ENCODE assay signal across 19 cellular contexts in genomic region chr6:93391982-93392381, GRCh38. TPM values are rescaled to one million over a fixed set of nuclear protein-coding genes. Genes with fewer than 3 reads are reported as not detected.
"Had no signal": no experiment of that assay in that cellular context is flagged by ENCODE, and none has a peak within 500 bp of the region (broad histone marks: within the 10 kb centered on the region; RNA-seq: fewer than 3 reads in every experiment).

No MANE protein-coding gene starts in this region.

- ATAC-seq: gastrocnemius medialis; heart right ventricle; left colon; lower lobe of right lung; stimulated activated naive CD8-positive, alpha-beta T cell treated with anti-CD3 and anti-CD28 coated beads, Interleukin-15, Interleukin-2, amounts not matched to agents 100 U/mL and 50 U/mL, for 24 hours had no signal

- H3K27me3 ChIP-seq: gastrocnemius medialis, heart right ventricle, right atrium auricular region, tibial nerve had no signal

- H3K4me3 ChIP-seq: gastrocnemius medialis, heart right ventricle, lower lobe of right lung, tibial nerve, uterus had no signal

- H3K4me1 ChIP-seq: gastrocnemius medialis, heart right ventricle, lower lobe of right lung, tibial nerve, uterus had no signal

- H3K9me3 ChIP-seq: gastrocnemius medialis, heart right ventricle, lower lobe of right lung, right atrium auricular region, tibial nerve, uterus had no signal

- DNase-seq: activated CD4-positive, alpha-beta memory T cell treated with anti-CD3 and anti-CD28 coated beads for 36 hours; activated T-cell treated with anti-CD3 and anti-CD28 coated beads for 4 hours; amniotic stem cell; cortex of kidney; gastrocnemius medialis; heart right ventricle; left colon; lower lobe of right lung; nucleus accumbens; stimulated activated naive CD8-positive, alpha-beta T cell treated with anti-CD3 and anti-CD28 coated beads, Interleukin-15, Interleukin-2, amounts not matched to agents 100 U/mL and 50 U/mL, for 24 hours; substantia nigra; uterus had no signal

- H3K36me3 Mint-ChIP-seq: activated CD4-positive, alpha-beta memory T cell treated with anti-CD3 and anti-CD28 coated beads for 36 hours; activated naive CD8-positive, alpha-beta T cell; mesothelial cell of epicardium had no signal

- H3K27me3 Mint-ChIP-seq: activated CD4-positive, alpha-beta memory T cell treated with anti-CD3 and anti-CD28 coated beads for 36 hours; activated naive CD8-positive, alpha-beta T cell; central memory CD8-positive, alpha-beta T cell had no signal

- H3K4me3 Mint-ChIP-seq: activated CD4-positive, alpha-beta memory T cell treated with anti-CD3 and anti-CD28 coated beads for 36 hours; activated naive CD8-positive, alpha-beta T cell; central memory CD8-positive, alpha-beta T cell; mesothelial cell of epicardium; nephron had no signal

- H3K36me3 ChIP-seq: gastrocnemius medialis, heart right ventricle, lower lobe of right lung, right atrium auricular region, tibial nerve, uterus had no signal

- H3K4me1 Mint-ChIP-seq: central memory CD8-positive, alpha-beta T cell had no signal

- H3K9me3 Mint-ChIP-seq: mesothelial cell of epicardium, nephron had no signal

- H3K27ac Mint-ChIP-seq: activated CD4-positive, alpha-beta memory T cell treated with anti-CD3 and anti-CD28 coated beads for 36 hours; activated naive CD8-positive, alpha-beta T cell; mesothelial cell of epicardium had no signal

- H3K27ac ChIP-seq: gastrocnemius medialis, heart right ventricle, lower lobe of right lung, tibial nerve, uterus had no signal

RNA-seq across cellular contexts. Expression of gene EPHA7, which starts 27.4 kb away (rescaled TPM):
- total RNA-seq: activated CD4-positive, alpha-beta memory T cell treated with anti-CD3 and anti-CD28 coated beads for 36 hours; T-helper 2 cell treated with Interferon-gamma antibody and Interleukin-4, amounts not matched to agents 100 ng/mL and 5 ng/mL, for 36 hours had no signal
